In the genomic region with DNA sequence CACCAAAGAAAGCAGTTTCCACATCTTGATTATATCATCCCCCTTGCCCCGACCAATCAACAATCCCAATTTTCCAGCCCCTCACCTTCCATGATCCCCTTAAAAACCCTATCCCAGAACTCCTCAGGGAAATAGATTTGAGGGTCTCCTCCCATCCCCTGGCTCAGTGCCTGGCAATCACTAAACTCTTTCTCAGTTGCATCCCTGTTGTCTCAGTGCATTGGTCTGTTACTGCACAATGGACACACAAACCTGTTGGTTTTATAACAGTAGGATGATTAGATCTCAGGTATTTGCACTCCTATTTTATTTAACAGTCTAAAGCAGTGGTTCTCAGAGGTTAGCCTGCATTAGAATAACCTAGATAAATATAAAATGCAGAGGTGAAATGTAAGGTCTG, we compare ENCODE assay signal across 33 cellular contexts. TPM values are rescaled to one million over a fixed set of nuclear protein-coding genes. Genes with fewer than 3 reads are reported as not detected.
"Had no signal": no experiment of that assay in that cellular context is flagged by ENCODE, and none has a peak within 500 bp of the region (broad histone marks: within the 10 kb centered on the region; RNA-seq: fewer than 3 reads in every experiment).

No MANE protein-coding gene starts in this region.

- ATAC-seq: Panc1, Right ventricle myocardium inferior, SK-N-SH treated with all-trans-retinoic acid at 6 μM for 48 hours had no signal

- H3K27me3 ChIP-seq: SJCRH30 had no signal

- H3K36me3 ChIP-seq: SJCRH30 had no signal

- FAIRE-seq: RCC 7860 had no signal

- H3K4me3 ChIP-seq: PC-9, SJCRH30, SK-N-MC had no signal

- H3K4me2 ChIP-seq: KMS-11, PC-9 had no signal

- H3K9me3 ChIP-seq: SJCRH30 had no signal

- H3K9ac ChIP-seq: KMS-11 had no signal

- H3K27ac ChIP-seq: KMS-11, PC-9, RWPE1, SJCRH30, SK-N-MC had no signal

- H2AFZ ChIP-seq: PC-9 had no signal

- H3K4me1 ChIP-seq: SJCRH30 had no signal

- DNase-seq: Karpas-422, MM.1S, MV-4-11, NCI-H1092, NCI-H1105, NCI-H1417 treated with DMSO at 0.1 percent for 48 hours, NCI-H1436 treated with DMSO at 0.1 percent for 48 hours, NCI-H1694 treated with DMSO at 0.1 percent for 48 hours, NCI-H187 treated with DMSO at 0.1 percent for 48 hours, NCI-H2029, NCI-H2081, NCI-H2171 treated with DMSO at 0.1 percent for 48 hours, NCI-H2227 treated with DMSO at 0.1 percent for 48 hours, NCI-H345, NCI-H446, NCI-H510A treated with DMSO at 0.1 percent for 48 hours, NCI-H524 treated with DMSO at 0.1 percent for 48 hours, NCI-H526 treated with DMSO at 0.1 percent for 48 hours, NCI-H774, PC-9, SHP77, SIG-M5, SJCRH30 had no signal

RNA-seq across cellular contexts. Expression of a gene that starts 45.2 kb away (rescaled TPM):
- total RNA-seq: MCF 10A, OCI-LY7, RPMI7951 had no signal
